Comparison of ENCODE assay signal across 8 cellular contexts in the genomic region with DNA sequence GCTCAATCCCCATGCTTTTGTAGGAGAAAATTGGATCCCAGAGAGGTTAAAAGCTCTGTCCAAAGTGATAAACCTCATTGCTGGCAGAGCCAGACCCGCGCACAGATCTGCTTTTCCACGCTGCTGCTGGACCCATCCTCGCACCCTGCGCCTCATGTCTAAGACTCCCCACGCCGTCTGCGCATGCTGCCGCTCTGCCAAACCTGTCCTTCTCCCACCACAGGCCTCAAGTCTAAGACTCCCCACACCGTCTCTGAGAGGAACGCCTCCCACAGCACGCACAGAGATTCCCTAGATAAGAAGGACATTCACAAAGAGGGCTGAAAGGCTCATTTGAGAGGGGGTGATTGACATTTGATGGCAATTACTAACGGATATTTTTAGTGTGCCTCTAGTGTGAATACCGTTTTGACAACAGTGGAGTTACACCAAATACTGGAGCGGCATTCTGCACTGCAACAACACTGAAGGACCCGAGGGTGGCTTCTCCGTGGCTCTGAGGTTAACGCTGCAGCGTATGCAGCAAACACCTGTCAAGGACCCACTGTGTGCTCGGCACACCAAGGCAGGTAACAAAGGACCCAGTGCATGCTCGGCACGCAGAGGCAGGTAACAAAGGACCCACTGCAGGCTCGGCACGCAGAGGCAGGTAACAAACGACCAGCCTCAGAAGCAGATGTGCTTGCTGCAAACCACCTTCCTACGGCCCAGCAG.
DNase-seq lines count a peak whose midpoint lies in the region; ATAC-seq and TF ChIP-seq lines count a peak whose summit lies in the region.

No MANE protein-coding gene starts in this region.

- H3K4me3 ChIP-seq in GM23248 (peak overlapping the region; percentile 63), hepatocyte (peak overlapping the region; percentile 55), spleen (peak overlapping the region; percentile 42 to 88 (median 56))

- CTCF ChIA-PET in activated CD8-positive, alpha-beta T cell treated with anti-CD3 and anti-CD28 coated beads, Interleukin-2, amount 10 ng/mL, durations not matched to agents 7 days and 5 days (lab: Charles Lee) = interaction anchor here (1.1 to 1.6 kb wide), 2 partner anchors 136 to 619 kb away, joined by 3 to 4 read pairs; partner anchors contain the start of gene NOM1

- H3K4me1 ChIP-seq in GM23248 (ENCODE audit: insufficient read depth) (no peaks in the 10 kb centered on the region), hepatocyte (ENCODE audit: insufficient read depth) (no peaks in the 10 kb centered on the region), spleen (peaks cover 10 to 37% (median 24%) of the 10 kb centered on the region in 6 donors)

- H3K4me1 Mint-ChIP-seq in activated CD8-positive, alpha-beta T cell treated with anti-CD3 and anti-CD28 coated beads, Interleukin-2, amount 10 ng/mL, durations not matched to agents 7 days and 5 days (ENCODE audit: low read depth) = peaks cover 54% of the 10 kb centered on the region

- H2AFZ ChIP-seq in GM23248 (peak overlapping the region; percentile 63), hepatocyte (peak overlapping the region; percentile 90)

- no peak overlapping the region for H3K9ac ChIP-seq in GM23248

- H3K27ac Mint-ChIP-seq in activated CD8-positive, alpha-beta T cell treated with anti-CD3 and anti-CD28 coated beads, Interleukin-2, amount 10 ng/mL, durations not matched to agents 7 days and 5 days = peak overlapping the region; percentile 94

- DNase-seq in GM23248 (no peak), hepatocyte (ENCODE audit: low spot score) (no peak), spleen (peak; percentile 70), H4 (ENCODE audit: low spot score) (no peak), NCI-H82 treated with DMSO at 0.1 percent for 48 hours (lab: John Stamatoyannopoulos, UW; ENCODE audit: unreplicated experiment) (no peak), HUDEP-2 (lab: John Stamatoyannopoulos, UW; ENCODE audit: unreplicated experiment in 76 of 76) (no peak), AML-193 (lab: John Stamatoyannopoulos, UW) (no peak)
- no peak for DNase-seq in activated CD8-positive, alpha-beta T cell treated with anti-CD3 and anti-CD28 coated beads, Interleukin-2, amount 10 ng/mL, durations not matched to agents 7 days and 5 days

- in situ Hi-C loops in GM23248 (cut with MboI) = no loop called here

- H3K36me3 Mint-ChIP-seq in activated CD8-positive, alpha-beta T cell treated with anti-CD3 and anti-CD28 coated beads, Interleukin-2, amount 10 ng/mL, durations not matched to agents 7 days and 5 days (ENCODE audit: low read depth) = peaks cover 12% of the 10 kb centered on the region

- peak overlapping the region; percentile 87 for H3K4me3 Mint-ChIP-seq in activated CD8-positive, alpha-beta T cell treated with anti-CD3 and anti-CD28 coated beads, Interleukin-2, amount 10 ng/mL, durations not matched to agents 7 days and 5 days

- H3K9me3 ChIP-seq in GM23248 (ENCODE audit: low read depth) = no peaks in the 10 kb centered on the region
- H3K9me3 ChIP-seq in hepatocyte (ENCODE audit: low read depth) = no peaks in the 10 kb centered on the region
- H3K9me3 ChIP-seq in spleen = no peaks in the 10 kb centered on the region

- POLR2A ChIA-PET in activated CD8-positive, alpha-beta T cell treated with anti-CD3 and anti-CD28 coated beads, Interleukin-2, amount 10 ng/mL, durations not matched to agents 7 days and 5 days (lab: Charles Lee) = no interaction called here

- TF ChIP-seq CTCF in hepatocyte (IDR thresholded peaks at IDR 0.05; ENCODE audit: poor library complexity) (no peak), spleen (IDR thresholded peaks at IDR 0.05 in 8 of 11, conservative IDR thresholded peaks at IDR 0.05 in 3 of 11) (no peak)

- no peaks in the 10 kb centered on the region for H3F3A ChIP-seq in GM23248 (ENCODE audit: insufficient read depth)

- H3K4me2 ChIP-seq in GM23248 (ENCODE audit: unreplicated experiment) (peak overlapping the region; percentile 20), hepatocyte (peak overlapping the region; percentile 86)

- H4K20me1 ChIP-seq in GM23248 (ENCODE audit: insufficient read depth) (no peaks in the 10 kb centered on the region), hepatocyte (ENCODE audit: insufficient read depth, poor library complexity, severe bottlenecking) (no peaks in the 10 kb centered on the region)

- TF ChIP-seq POLR2A in spleen (IDR thresholded peaks at IDR 0.05) = no peak

- no peak overlapping the region for H3K27ac ChIP-seq in GM23248
- peak overlapping the region; percentile 43 for H3K27ac ChIP-seq in hepatocyte
- H3K27ac ChIP-seq in spleen = peak overlapping the region in 7 of 8 donors; percentile 61 to 83 (median 79)

- H3K9me3 Mint-ChIP-seq in activated CD8-positive, alpha-beta T cell treated with anti-CD3 and anti-CD28 coated beads, Interleukin-2, amount 10 ng/mL, durations not matched to agents 7 days and 5 days (ENCODE audit: insufficient read depth) = no peaks in the 10 kb centered on the region

- intact Hi-C loops in spleen (cut with DNase I; ENCODE audit: low total_unique reads) = no loop called here

- H3K79me2 ChIP-seq in GM23248 (ENCODE audit: insufficient read depth) (no peaks in the 10 kb centered on the region), hepatocyte (no peaks in the 10 kb centered on the region)

- H3K9me2 ChIP-seq in GM23248 (ENCODE audit: insufficient read depth) (no peaks in the 10 kb centered on the region), hepatocyte (replicated peaks; ENCODE audit: insufficient read depth) (no peaks in the 10 kb centered on the region)

- no peak for ATAC-seq in activated CD8-positive, alpha-beta T cell treated with anti-CD3 and anti-CD28 coated beads, Interleukin-2, amount 10 ng/mL, durations not matched to agents 7 days and 5 days

- no peaks in the 10 kb centered on the region for H3K27me3 ChIP-seq in GM23248 (replicated peaks; ENCODE audit: insufficient read depth)
- H3K27me3 ChIP-seq in hepatocyte = no peaks in the 10 kb centered on the region
- H3K27me3 ChIP-seq in spleen (replicated peaks in 1 of 7) = no peaks in the 10 kb centered on the region

- H3K36me3 ChIP-seq in GM23248 (ENCODE audit: low read depth) = no peaks in the 10 kb centered on the region
- no peaks in the 10 kb centered on the region for H3K36me3 ChIP-seq in hepatocyte (replicated peaks; ENCODE audit: insufficient read depth, low read depth)
- no peaks in the 10 kb centered on the region for H3K36me3 ChIP-seq in spleen

- peaks cover 2% of the 10 kb centered on the region for H3K27me3 Mint-ChIP-seq in activated CD8-positive, alpha-beta T cell treated with anti-CD3 and anti-CD28 coated beads, Interleukin-2, amount 10 ng/mL, durations not matched to agents 7 days and 5 days (ENCODE audit: low read depth)

- 45 to 47% methylated on average over 26 of the region's 26 CpGs for WGBS in GM23248 (ENCODE audit: low coverage in 1 of 2, low lambda C conversion rate in 2 of 2, missing lambda C conversion rate in 2 of 2), 2 experiments
- 68% methylated on average over 26 of the region's 26 CpGs for WGBS in hepatocyte (ENCODE audit: low lambda C conversion rate, missing lambda C conversion rate)
- 45 to 59% (median 55%) methylated on average over 20 to 26 of the region's 26 CpGs for WGBS in spleen, 5 donors
